In genomic region chr6:87671555-87672029, GRCh38 we compare ENCODE assay signal across 14 cellular contexts. TPM values are rescaled to one million over a fixed set of nuclear protein-coding genes. Genes with fewer than 3 reads are reported as not detected.
DNase-seq lines count a peak whose midpoint lies in the region; ATAC-seq, FAIRE-seq and TF ChIP-seq lines count a peak whose summit lies in the region.
"Had no signal": no experiment of that assay in that cellular context is flagged by ENCODE, and none has a peak within 500 bp of the region (broad histone marks: within the 10 kb centered on the region; RNA-seq: fewer than 3 reads in every experiment).

No MANE protein-coding gene starts in this region.

- H3K4me3 Mint-ChIP-seq in IgD-negative memory B cell (no peak overlapping the region), naive B cell (no peak overlapping the region)

- no peaks in the 10 kb centered on the region for H3K27me3 ChIP-seq in K562 (ENCODE audit: control insufficient read depth in 2 of 2, insufficient read depth in 2 of 2, low read length in 2 of 2)
- no peaks in the 10 kb centered on the region for H3K27me3 ChIP-seq in gastroesophageal sphincter

- peaks cover 64% of the 10 kb centered on the region for H3K36me3 ChIP-seq in K562 (ENCODE audit: control insufficient read depth, insufficient read depth, low read length)
- peaks cover 0 to 75% of the 10 kb centered on the region in 2 donors for H3K36me3 ChIP-seq in gastroesophageal sphincter

- TF ChIP-seq POLR2A in K562 (conservative IDR thresholded peaks at IDR 0.05) (0 out of 2 replicates have a peak, but pooled peaks have one; percentile 23), gastroesophageal sphincter (IDR thresholded peaks at IDR 0.05) (no peak)

- DNase-seq in AML-193 (lab: John Stamatoyannopoulos, UW), result peak; percentile 83 to 88
- DNase-seq in K562 (ENCODE audit: extremely low read depth in 1 of 4, low spot score in 3 of 4), result no peak
- no peak for DNase-seq in naive B cell
- no peak for DNase-seq in ACHN
- DNase-seq in activated CD4-positive, alpha-beta T cell treated with anti-CD3 and anti-CD28 coated beads, Interleukin-2, amount 50 U/mL, for 4 hours, result no peak
- DNase-seq: amniotic stem cell; NCI-H187; NK-92 treated with Interleukin-12 subunit alpha and Interleukin-12 subunit beta, amount 100 ng/mL, for 24 hours; stimulated activated CD4-positive, alpha-beta T cell treated with anti-CD3 and anti-CD28 coated beads, Interleukin-2, amount 100 ng/mL, for 24 hours; substantia nigra had no signal

- FAIRE-seq in K562 (lab: Jason Lieb, UNC), result no peak
- FAIRE-seq: HTR-8/SVneo had no signal

- in situ Hi-C loops in K562 (cut with MboI), result no loop called here
- in situ Hi-C loops in ACHN (cut with HindIII; ENCODE audit: low pct_ligation_motif_present, low pct_unique_long_range_greater_than_20kb, low sequenced_read_pairs), result no loop called here

- no peak overlapping the region for H3K9ac ChIP-seq in K562 (ENCODE audit: insufficient read depth in 1 of 2, low read depth in 2 of 2, low read length in 2 of 2)

- ATAC-seq in K562, result 0 out of 3 replicates have a peak, but pooled peaks have one; percentile 8
- no peak for ATAC-seq in naive B cell (ENCODE audit: low read depth in 2 of 2)
- ATAC-seq in HG02970 (IDR thresholded peaks at IDR 0.05; ENCODE audit: low FRiP score, unreplicated experiment), result no peak
- no peak for ATAC-seq in gastroesophageal sphincter

- peaks cover 4% of the 10 kb centered on the region for H3K36me3 Mint-ChIP-seq in IgD-negative memory B cell
- H3K36me3 Mint-ChIP-seq in naive B cell, result peaks cover 12% of the 10 kb centered on the region in 2 donors

- WGBS in K562 (ENCODE audit: insufficient coverage, low coverage, missing lambda C conversion rate), result 59% methylated on average over 6 of the region's 6 CpGs
- 78 to 91% methylated on average over 6 of the region's 6 CpGs for WGBS in gastroesophageal sphincter (ENCODE audit: low coverage in 1 of 2), 2 donors

- H4K20me1 ChIP-seq in K562 (replicated peaks; ENCODE audit: control insufficient read depth, insufficient read depth, low read length), result 0 out of 2 replicates have a peak, but pooled peaks cover 3% of the 10 kb centered on the region

- no peak overlapping the region for H2AFZ ChIP-seq in K562 (ENCODE audit: low read depth, low read length)

- H3K4me1 Mint-ChIP-seq in IgD-negative memory B cell (peaks cover 5 to 27% (median 20%) of the 10 kb centered on the region in 3 donors), naive B cell (peaks cover 9 to 16% (median 12%) of the 10 kb centered on the region in 3 donors)

- H3K4me3 ChIP-seq in K562, result no peak overlapping the region
- H3K4me3 ChIP-seq in gastroesophageal sphincter, result no peak overlapping the region

- POLR2A ChIA-PET in K562 (lab: Yijun Ruan, JAX), result interaction anchor here (1.0 kb wide), 2 partner anchors 13 to 17 kb away, joined by 3 to 6 read pairs; no protein-coding TSS in a partner anchor

- H3K27ac Mint-ChIP-seq in IgD-negative memory B cell, result peak overlapping the region; percentile 61 to 84 (median 82)
- H3K27ac Mint-ChIP-seq in naive B cell, result peak overlapping the region in 4 of 6 donors; percentile 8 to 90 (median 54)

- H3K9me3 Mint-ChIP-seq in IgD-negative memory B cell (no peaks in the 10 kb centered on the region), naive B cell (no peaks in the 10 kb centered on the region)

- TF ChIP-seq CTCF in K562 (IDR thresholded peaks at IDR 0.05 in 2 of 3, conservative IDR thresholded peaks at IDR 0.05 in 1 of 3; ENCODE audit: insufficient read depth in 2 of 3, low read depth in 1 of 3, low read length in 3 of 3), result no peak
- TF ChIP-seq CTCF in gastroesophageal sphincter (IDR thresholded peaks at IDR 0.05), result no peak

- H3K9me1 ChIP-seq in K562 (ENCODE audit: control insufficient read depth, insufficient read depth, low read length), result no peaks in the 10 kb centered on the region

- H3K4me1 ChIP-seq in K562 (replicated peaks in 1 of 2; ENCODE audit: control insufficient read depth in 2 of 2, insufficient read depth in 2 of 2, low read length in 2 of 2) (0 out of 5 replicates have a peak, but pooled peaks cover 0 to 2% of the 10 kb centered on the region in 2 experiments), gastroesophageal sphincter (peaks cover 0 to 19% (median 0%) of the 10 kb centered on the region in 3 donors)

- TF ChIP-seq RAD21 in K562 (CRISPR knock-in tag; conservative IDR thresholded peaks at IDR 0.05 in 1 of 2, IDR thresholded peaks at IDR 0.05 in 1 of 2), result no peak

- TF ChIP-seq EP300 in K562 (IDR thresholded peaks at IDR 0.05; ENCODE audit: low read length), result no peak
- no peak for TF ChIP-seq EP300 in gastroesophageal sphincter (IDR thresholded peaks at IDR 0.05)

- H3K79me2 ChIP-seq in K562 (ENCODE audit: control insufficient read depth, insufficient read depth, low read length), result no peaks in the 10 kb centered on the region

- H3K9me3 ChIP-seq in K562 (replicated peaks; ENCODE audit: control insufficient read depth, insufficient read depth, low read depth, low read length), result no peaks in the 10 kb centered on the region
- H3K9me3 ChIP-seq in gastroesophageal sphincter, result no peaks in the 10 kb centered on the region

- BruUV-seq in K562 (replicated peaks; lab: Mats Ljungman, UMichigan), result no TSS peak

- CTCF ChIA-PET in K562 (lab: Yijun Ruan, JAX; ENCODE audit: low intra/inter-chr PET ratio), result no interaction called here

- no peaks in the 10 kb centered on the region for H3K27me3 Mint-ChIP-seq in IgD-negative memory B cell
- no peaks in the 10 kb centered on the region for H3K27me3 Mint-ChIP-seq in naive B cell

- no peak overlapping the region for H3K4me2 ChIP-seq in K562 (ENCODE audit: insufficient read depth, low read length)

- intact Hi-C loops in K562 (cut with micrococcal nuclease), result no loop called here

- H3K27ac ChIP-seq in K562 (ENCODE audit: extremely low read depth, low read depth, low read length) (peak overlapping the region; percentile 9; the same call in 1 of the 3 replicates), gastroesophageal sphincter (no peak overlapping the region)

TF ChIP-seq in K562, 482 proteins besides CTCF, POLR2A, EP300 and RAD21 (continues in another document):
- TF ChIP-seq XRCC3 (IDR thresholded peaks at IDR 0.05) (no peak), NR2C1 (IDR thresholded peaks at IDR 0.05) (no peak), NR2C1 (tag; IDR thresholded peaks at IDR 0.05) (peak; percentile 35; the same call in 1 of the 2 replicates), ESRRB (CRISPR knock-in tag; IDR thresholded peaks at IDR 0.05; ENCODE audit: borderline replicate concordance) (no peak), SRSF9 (IDR thresholded peaks at IDR 0.05; ENCODE audit: borderline replicate concordance, low read depth, low read length) (no peak), TRIM24 (IDR thresholded peaks at IDR 0.05) (peak; percentile 34 to 43; a peak in 2 of 4 replicates), ESRRA (IDR thresholded peaks at IDR 0.05; ENCODE audit: borderline replicate concordance, low read depth) (peak; percentile 74), MXI1 (IDR thresholded peaks at IDR 0.05; ENCODE audit: low read depth, low read length) (no peak), ZNF197 (CRISPR knock-in tag; IDR thresholded peaks at IDR 0.05; ENCODE audit: low read depth) (no peak), CEBPB (tag; IDR thresholded peaks at IDR 0.05) (peak; percentile 97), SMARCC2 (IDR thresholded peaks at IDR 0.05; ENCODE audit: low read depth) (no peak), CEBPG (CRISPR knock-in tag; IDR thresholded peaks at IDR 0.05) (peak; percentile 78), CEBPG (tag; conservative IDR thresholded peaks at IDR 0.05 in 1 of 2, IDR thresholded peaks at IDR 0.05 in 1 of 2) (peak; percentile 76 to 93), ATF3 (IDR thresholded peaks at IDR 0.05) (peak; percentile 54), ATF3 (CRISPR knock-in tag; conservative IDR thresholded peaks at IDR 0.05) (no peak)

RNA-seq across cellular contexts. Expression of gene AKIRIN2, which starts 30.4 kb away (rescaled TPM):
- polyA plus RNA-seq in IgD-negative memory B cell, result 84.6 TPM
- total RNA-seq in K562 (2011; cell fraction: chromatin; rRNA removed; ENCODE audit: low replicate concordance), result 39.9 and 72.7 TPM in 2 replicates
- 43.6 and 44.0 TPM in 2 replicates for total RNA-seq in K562 (2011; cell fraction: nucleolus; rRNA removed)
- 65.6 and 75.4 TPM in 2 replicates for total RNA-seq in K562 (2011; cell fraction: nucleoplasm; rRNA removed)
- total RNA-seq in K562 (2014; rRNA removed), result 28.1 and 31.1 TPM in 2 replicates
- 20.0 and 20.3 TPM in 2 replicates for total RNA-seq in K562 (2014; rRNA removed; fragmentation: Illumina TruSeq; extraction: Trizol)
- total RNA-seq in K562 (2015; rRNA removed; fragmentation: Illumina TruSeq; extraction: Trizol), result 15.7 and 16.0 TPM in 2 replicates
- total RNA-seq in K562 (2021), result 57.4 and 63.9 TPM in 2 replicates
- 31.8 and 34.2 TPM in 2 replicates for polyA plus RNA-seq in K562 (2011; rRNA removed)
- polyA plus RNA-seq in K562 (2011; cell fraction: cytosol; rRNA removed), result 17.0 and 25.7 TPM in 2 replicates
- polyA plus RNA-seq in K562 (2011; cell fraction: nucleus; rRNA removed), result 36.0 and 50.3 TPM in 2 replicates
- 49.2 and 53.0 TPM in 2 replicates for polyA plus RNA-seq in K562 (2012)
- polyA plus RNA-seq in K562 (2014; fragmentation: Illumina TruSeq; extraction: Trizol), result 37.6 and 38.8 TPM in 2 replicates
- polyA plus RNA-seq in K562 (2014; fragmentation: Nextera tagmentation; extraction: Ambion mirVana), result 1 to 10 TPM; 5.8 to 9.1 TPM
- polyA plus RNA-seq in K562 (2014; rRNA removed), result 38.3 and 47.4 TPM in 2 replicates
- polyA minus RNA-seq in K562 (2011; rRNA and poly(A)+ RNA removed), result 20.1 and 24.1 TPM in 2 replicates
- polyA minus RNA-seq in K562 (2011; cell fraction: cytosol; rRNA and poly(A)+ RNA removed), result 21.3 and 26.2 TPM in 2 replicates
- 37.4 and 45.0 TPM in 2 replicates for polyA minus RNA-seq in K562 (2011; cell fraction: nucleus; rRNA and poly(A)+ RNA removed)
- 100 to 1,000 TPM in 3 of 6 donors, 10 to 100 TPM in 3; 75.0 to 129 (median 99.1) TPM for polyA plus RNA-seq in naive B cell (ENCODE audit: low read depth in 6 of 6)
- total RNA-seq in gastroesophageal sphincter, result 10 to 100 TPM; 11.7 to 26.9 (median 16.7) TPM

Comparison
In these comparisons a context has a peak if more than half of its experiments do, and no peak if none do; other contexts are left out.
1. DNase-seq: peak in AML-193 (2 of 2); none in K562 (0 of 4), naive B cell (single experiment), ACHN (single experiment) and activated CD4-positive, alpha-beta T cell treated with anti-CD3 and anti-CD28 coated beads, Interleukin-2, amount 50 U/mL, for 4 hours (0 of 2).